1 cellular context compared by ENCODE assay signal in the genomic region with DNA sequence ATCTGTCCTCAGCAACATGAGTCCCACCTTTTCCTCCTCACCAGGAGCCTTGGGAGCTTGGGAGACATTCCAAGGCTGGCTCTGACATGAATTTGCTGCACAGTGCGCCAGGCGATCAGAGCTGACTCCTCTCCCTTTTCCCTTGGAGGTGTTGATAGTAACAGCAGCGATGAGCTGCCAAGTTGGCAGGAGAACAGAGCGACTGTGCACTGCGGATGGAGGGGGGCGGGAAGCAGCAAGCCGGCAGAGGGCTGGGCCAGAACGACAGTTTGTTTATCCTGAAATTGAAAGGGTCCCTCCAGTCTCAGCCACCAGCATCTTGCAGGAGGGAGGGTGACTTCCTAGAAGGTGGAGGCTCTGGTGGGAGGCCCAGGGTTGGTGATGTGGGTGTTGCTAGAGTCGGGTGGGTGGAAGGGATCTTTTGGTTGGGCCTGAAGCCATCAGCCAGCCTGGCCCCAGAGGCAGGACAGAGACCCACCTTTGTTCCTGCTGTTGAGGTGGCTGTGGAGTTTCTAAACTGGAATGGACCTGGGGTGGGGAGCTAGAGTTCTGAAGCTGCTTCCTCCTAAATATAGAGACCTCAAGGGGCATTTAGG.
TF ChIP-seq lines count a peak whose summit lies in the region.

No MANE protein-coding gene starts in this region.

TF ChIP-seq in H1, 55 proteins besides CTCF, POLR2A, EP300 and RAD21 (continued from another document):
- no peak for TF ChIP-seq TEAD4 (IDR thresholded peaks at IDR 0.05; ENCODE audit: low read depth, low read length)
